8 cellular contexts compared by ENCODE assay signal in genomic region chr17:7484964-7485377, GRCh38. TPM values are rescaled to one million over a fixed set of nuclear protein-coding genes. Genes with fewer than 3 reads are reported as not detected.
A peak's percentile ranks its signal among the peaks of the same experiment; 100 is the strongest.
DNase-seq lines count a peak whose midpoint lies in the region; ATAC-seq and TF ChIP-seq lines count a peak whose summit lies in the region.

No MANE protein-coding gene starts in this region.

- H3K9me3 ChIP-seq in NT2/D1 (ENCODE audit: insufficient read depth, low read length) (no peaks in the 10 kb centered on the region), esophagus (ENCODE audit: control insufficient read depth in 2 of 2, insufficient read depth in 1 of 2, low read depth in 1 of 2, low read length in 1 of 2) (no peaks in the 10 kb centered on the region), gastrocnemius medialis (no peaks in the 10 kb centered on the region)

- H3K36me3 ChIP-seq in NT2/D1 (ENCODE audit: insufficient read depth, insufficient read length, low read length) (peaks cover 23% of the 10 kb centered on the region), esophagus (ENCODE audit: control insufficient read depth in 2 of 2, insufficient read depth in 2 of 2, low read length in 1 of 2) (no peaks in the 10 kb centered on the region), gastrocnemius medialis (no peaks in the 10 kb centered on the region)

- DNase-seq in NT2/D1 (ENCODE audit: low read depth, low spot score) (peak; percentile 11), gastrocnemius medialis (no peak), SKM-1 treated with dmso at 0.1 percent for 144 hours (lab: John Stamatoyannopoulos, UW; ENCODE audit: unreplicated experiment) (no peak)

- in situ Hi-C loops in gastrocnemius medialis (cut with MboI; ENCODE audit: low sequenced_read_pairs in 4 of 4), result loop anchor here in 1 of 4 donors (5.0 kb wide), 1 partner anchor 48 kb away; the partner anchor contains the start of genes FGF11 and TMEM102

- ATAC-seq in gastrocnemius medialis, result peak; percentile 1 to 3
- ATAC-seq in HG02885 (IDR thresholded peaks at IDR 0.05; ENCODE audit: poor library complexity, unreplicated experiment), result no peak
- ATAC-seq in HG02884 (IDR thresholded peaks at IDR 0.05; ENCODE audit: unreplicated experiment), result no peak
- ATAC-seq in GM19035 (IDR thresholded peaks at IDR 0.05; ENCODE audit: unreplicated experiment), result no peak

- H3K9ac ChIP-seq in NT2/D1 (ENCODE audit: insufficient read length, low read depth), result peak overlapping the region; percentile 91

- H3K27ac ChIP-seq in esophagus (ENCODE audit: low read depth in 2 of 2, low read length in 1 of 2), result peak overlapping the region; percentile 99 to 100
- H3K27ac ChIP-seq in gastrocnemius medialis, result peak overlapping the region; percentile 100

- peak overlapping the region; percentile 74 for H3K4me3 ChIP-seq in GM12875 (ENCODE audit: low read depth, low read length)
- peak overlapping the region; percentile 73 for H3K4me3 ChIP-seq in NT2/D1 (ENCODE audit: insufficient read length, low read depth)
- H3K4me3 ChIP-seq in esophagus (ENCODE audit: low read depth in 1 of 2, low read length in 2 of 2), result peak overlapping the region; percentile 59 to 71
- peak overlapping the region; percentile 61 to 90 (median 83) for H3K4me3 ChIP-seq in gastrocnemius medialis

- H3K27me3 ChIP-seq in NT2/D1 (ENCODE audit: insufficient read depth, insufficient read length), result no peaks in the 10 kb centered on the region
- no peaks in the 10 kb centered on the region for H3K27me3 ChIP-seq in esophagus (ENCODE audit: control insufficient read depth in 1 of 2, insufficient read depth in 2 of 2, low read length in 2 of 2)
- no peaks in the 10 kb centered on the region for H3K27me3 ChIP-seq in gastrocnemius medialis

- intact Hi-C loops in gastrocnemius medialis (cut with DNase I; ENCODE audit: low total_unique reads), result loop anchor here (1.0 to 10.0 kb wide), 10 partner anchors 50 to 833 kb away; partner anchors contain the start of genes BCL6B, C17orf100, EIF5A and KCTD11

- H3K4me1 ChIP-seq in NT2/D1 (ENCODE audit: insufficient read depth, insufficient read length) (no peaks in the 10 kb centered on the region), esophagus (ENCODE audit: control insufficient read depth in 2 of 2, insufficient read depth in 2 of 2, low read length in 1 of 2) (peaks cover 0 to 9% of the 10 kb centered on the region in 2 donors), gastrocnemius medialis (peaks cover 46 to 67% of the 10 kb centered on the region in 2 donors)

- TF ChIP-seq POLR2A in gastrocnemius medialis (IDR thresholded peaks at IDR 0.05), result no peak

- TF ChIP-seq CTCF in GM12875 (IDR thresholded peaks at IDR 0.05; ENCODE audit: borderline replicate concordance, insufficient read depth, low read depth, low read length) (0 out of 2 replicates have a peak, but pooled peaks have one; percentile 22), gastrocnemius medialis (IDR thresholded peaks at IDR 0.05 in 4 of 5, conservative IDR thresholded peaks at IDR 0.05 in 1 of 5) (peak in 1 of 5 experiments; percentile 29)

- 0% methylated on average over 15 of the region's 15 CpGs for WGBS in esophagus, 2 donors

RNA-seq across cellular contexts. Expression of gene POLR2A, which starts 0.8 kb away (rescaled TPM):
- 10 to 100 TPM; 33.8 to 56.6 TPM for polyA plus RNA-seq in esophagus
- total RNA-seq in gastrocnemius medialis, result 10 to 100 TPM; 20.3 to 56.9 (median 39.3) TPM

RNA-seq across cellular contexts. Expression of gene SLC35G6, which starts 3.7 kb away (rescaled TPM):
- under 1 TPM in 1 of 2 donors, not detected in 1; 0.01 TPM for polyA plus RNA-seq in esophagus
- total RNA-seq in gastrocnemius medialis, result not detected

RNA-seq across cellular contexts. Expression of gene ZBTB4, which starts 5.5 kb away (rescaled TPM):
- polyA plus RNA-seq in esophagus, result 10 to 100 TPM; 15.5 to 19.1 TPM
- total RNA-seq in gastrocnemius medialis, result 10 to 100 TPM; 24.2 to 43.1 (median 31.2) TPM

RNA-seq across cellular contexts. Expression of gene CHRNB1, which starts 40.1 kb away (rescaled TPM):
- polyA plus RNA-seq in esophagus, result 1 to 10 TPM; 7.0 to 7.4 TPM
- total RNA-seq in gastrocnemius medialis, result 100 to 1,000 TPM in 2 of 4 donors, 10 to 100 TPM in 2; 82.3 to 202 (median 101) TPM

RNA-seq across cellular contexts. Expression of gene FGF11, which starts 45.7 kb away (rescaled TPM):
- 10 to 100 TPM in 1 of 2 donors, 1 to 10 TPM in 1; 5.6 to 16.5 TPM for polyA plus RNA-seq in esophagus
- 1 to 10 TPM; 1.2 to 7.4 (median 4.1) TPM for total RNA-seq in gastrocnemius medialis

Comparison
In these comparisons a context has a peak if more than half of its experiments do, and no peak if none do; other contexts are left out.
1. ATAC-seq: peak in gastrocnemius medialis (2 of 2); none in HG02885 (single experiment), HG02884 (single experiment) and GM19035 (single experiment).
2. Peak in every context shown above with its lines, with median percentiles within 50 percentile points of each other: H3K4me3 ChIP-seq.